Comparison of ENCODE assay signal across 32 cellular contexts in the genomic region with DNA sequence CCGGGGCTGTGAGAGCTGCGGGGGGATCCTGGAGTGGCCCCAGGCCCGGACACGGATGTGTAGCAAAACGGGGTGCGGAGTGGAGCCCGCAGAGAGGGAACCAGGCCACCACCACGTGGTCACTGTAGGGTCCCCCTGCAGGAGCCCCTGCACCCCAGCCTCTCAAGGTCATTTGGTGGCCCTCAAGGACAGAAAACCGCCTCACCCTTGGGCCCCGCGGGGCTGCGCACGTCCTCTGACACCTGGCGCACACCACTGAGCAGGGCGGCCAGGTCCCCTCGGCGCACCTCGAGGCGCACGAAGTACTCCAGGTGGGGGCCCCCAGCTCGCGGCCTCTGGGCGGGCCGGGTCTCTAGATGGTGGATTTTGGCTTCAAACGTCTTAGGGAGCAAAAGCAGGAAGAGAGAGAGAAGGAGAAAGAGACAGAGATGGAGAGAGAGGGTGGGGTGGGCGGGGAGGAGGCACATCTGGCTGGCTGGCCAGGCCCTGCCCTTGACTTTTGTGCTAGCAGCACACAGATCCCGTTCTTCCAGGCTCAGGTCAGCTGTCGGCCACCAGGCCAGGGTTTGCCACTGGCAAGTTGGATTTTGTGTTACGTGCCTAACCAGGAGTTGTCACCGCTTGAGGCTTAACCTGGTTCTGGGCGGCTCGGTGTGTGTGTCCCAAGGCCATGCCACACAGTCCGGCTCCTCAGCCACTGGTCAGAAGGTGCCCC. TPM values are rescaled to one million over a fixed set of nuclear protein-coding genes. Genes with fewer than 3 reads are reported as not detected.
"Had no signal": no experiment of that assay in that cellular context is flagged by ENCODE, and none has a peak within 500 bp of the region (broad histone marks: within the 10 kb centered on the region; RNA-seq: fewer than 3 reads in every experiment).

No MANE protein-coding gene starts in this region.

- DNase-seq: activated CD4-positive, alpha-beta memory T cell treated with anti-CD3 and anti-CD28 coated beads, Interleukin-2, amount 10 ng/mL, durations not matched to agents 7 days and 5 days; activated CD4-positive, alpha-beta T cell treated with anti-CD3 and anti-CD28 coated beads for 1 hour; activated CD4-positive, alpha-beta T cell treated with anti-CD3 and anti-CD28 coated beads, Interleukin-2, amount 10 ng/mL, durations not matched to agents 7 days and 5 days; activated CD8-positive, alpha-beta memory T cell treated with anti-CD3 and anti-CD28 coated beads, Interleukin-2, amount 50 U/mL, for 48 hours; activated naive CD8-positive, alpha-beta T cell treated with anti-CD3 and anti-CD28 coated beads, Interleukin-2, amount 50 U/mL, for 24 hours; activated T-cell treated with anti-CD3 and anti-CD28 coated beads, Interleukin-2, amount 50 U/mL, for 24 hours; caudate nucleus; effector CD4-positive, alpha-beta T cell; esophagus squamous epithelium; foreskin melanocyte; heart right ventricle; kidney glomerular epithelial cell; left lung; lower lobe of right lung; mesendoderm; natural killer cell; posterior cingulate gyrus; stimulated activated CD4-positive, alpha-beta T cell treated with anti-CD3 and anti-CD28 coated beads, Interleukin-12 subunit alpha, Interleukin-12 subunit beta, amount 100 ng/mL, for 4 hours; stimulated activated CD4-positive, alpha-beta T cell treated with anti-CD3 and anti-CD28 coated beads, Interleukin-4, amount 100 ng/mL, for 1 hour; stimulated activated naive CD8-positive, alpha-beta T cell treated with anti-CD3 and anti-CD28 coated beads, Interleukin-15, Interleukin-2, amounts not matched to agents 100 U/mL and 50 U/mL, for 24 hours; T-helper 17 cell; T1000 had no signal

- H3K9ac ChIP-seq: neural progenitor cell had no signal

- H3K27ac Mint-ChIP-seq: activated CD4-positive, alpha-beta memory T cell treated with anti-CD3 and anti-CD28 coated beads, Interleukin-2, amount 10 ng/mL, durations not matched to agents 7 days and 5 days; activated CD4-positive, alpha-beta T cell treated with anti-CD3 and anti-CD28 coated beads, Interleukin-2, amount 10 ng/mL, durations not matched to agents 7 days and 5 days; activated naive CD4-positive, alpha-beta T cell treated with anti-CD3 and anti-CD28 coated beads, Interleukin-2, amount 50 U/mL, for 24 hours; activated naive CD8-positive, alpha-beta T cell treated with anti-CD3 and anti-CD28 coated beads, Interleukin-2, amount 50 U/mL, for 24 hours; activated T-cell treated with anti-CD3 and anti-CD28 coated beads, Interleukin-2, amount 50 U/mL, for 24 hours; dendritic cell treated with granulocyte-macrophage colony-stimulating factor and Interleukin-4, amounts not matched to agents 40 ng/mL and 50 ng/mL, for 4 days; natural killer cell; neural progenitor cell; T-helper 17 cell; WTC11 had no signal

- H2AFZ ChIP-seq: neural progenitor cell had no signal

- H3K27ac ChIP-seq: heart right ventricle, left lung, lower lobe of right lung, neural progenitor cell, skin epidermis, upper lobe of left lung had no signal

- H3K36me3 Mint-ChIP-seq: activated naive CD4-positive, alpha-beta T cell treated with anti-CD3 and anti-CD28 coated beads, Interleukin-2, amount 50 U/mL, for 24 hours; natural killer cell; neural progenitor cell; WTC11 had no signal

- H3K27me3 Mint-ChIP-seq: activated CD4-positive, alpha-beta memory T cell treated with anti-CD3 and anti-CD28 coated beads, Interleukin-2, amount 10 ng/mL, durations not matched to agents 7 days and 5 days; activated CD4-positive, alpha-beta T cell treated with anti-CD3 and anti-CD28 coated beads, Interleukin-2, amount 10 ng/mL, durations not matched to agents 7 days and 5 days; activated naive CD8-positive, alpha-beta T cell treated with anti-CD3 and anti-CD28 coated beads, Interleukin-2, amount 50 U/mL, for 24 hours; T-helper 17 cell had no signal

- ATAC-seq: activated naive CD8-positive, alpha-beta T cell treated with anti-CD3 and anti-CD28 coated beads, Interleukin-2, amount 50 U/mL, for 24 hours; heart right ventricle; left lung; lower lobe of right lung; natural killer cell; sciatic nerve; stimulated activated naive CD8-positive, alpha-beta T cell treated with anti-CD3 and anti-CD28 coated beads, Interleukin-15, Interleukin-2, amounts not matched to agents 100 U/mL and 50 U/mL, for 24 hours; T-helper 17 cell; WTC11 had no signal

- H3K4me1 Mint-ChIP-seq: activated CD4-positive, alpha-beta memory T cell treated with anti-CD3 and anti-CD28 coated beads, Interleukin-2, amount 10 ng/mL, durations not matched to agents 7 days and 5 days; activated CD4-positive, alpha-beta T cell treated with anti-CD3 and anti-CD28 coated beads, Interleukin-2, amount 10 ng/mL, durations not matched to agents 7 days and 5 days; activated naive CD4-positive, alpha-beta T cell treated with anti-CD3 and anti-CD28 coated beads, Interleukin-2, amount 50 U/mL, for 24 hours; activated naive CD8-positive, alpha-beta T cell treated with anti-CD3 and anti-CD28 coated beads, Interleukin-2, amount 50 U/mL, for 24 hours; natural killer cell; WTC11 had no signal

- H3K9me3 Mint-ChIP-seq: activated CD4-positive, alpha-beta memory T cell treated with anti-CD3 and anti-CD28 coated beads, Interleukin-2, amount 10 ng/mL, durations not matched to agents 7 days and 5 days; activated CD4-positive, alpha-beta T cell treated with anti-CD3 and anti-CD28 coated beads, Interleukin-2, amount 10 ng/mL, durations not matched to agents 7 days and 5 days; activated naive CD4-positive, alpha-beta T cell treated with anti-CD3 and anti-CD28 coated beads, Interleukin-2, amount 50 U/mL, for 24 hours; activated naive CD8-positive, alpha-beta T cell treated with anti-CD3 and anti-CD28 coated beads, Interleukin-2, amount 50 U/mL, for 24 hours; activated T-cell treated with anti-CD3 and anti-CD28 coated beads, Interleukin-2, amount 50 U/mL, for 24 hours; dendritic cell treated with granulocyte-macrophage colony-stimulating factor and Interleukin-4, amounts not matched to agents 40 ng/mL and 50 ng/mL, for 4 days; natural killer cell; neural progenitor cell; WTC11 had no signal

- H3K4me3 Mint-ChIP-seq: activated CD4-positive, alpha-beta memory T cell treated with anti-CD3 and anti-CD28 coated beads, Interleukin-2, amount 10 ng/mL, durations not matched to agents 7 days and 5 days; activated CD4-positive, alpha-beta T cell treated with anti-CD3 and anti-CD28 coated beads, Interleukin-2, amount 10 ng/mL, durations not matched to agents 7 days and 5 days; activated naive CD4-positive, alpha-beta T cell treated with anti-CD3 and anti-CD28 coated beads, Interleukin-2, amount 50 U/mL, for 24 hours; activated naive CD8-positive, alpha-beta T cell treated with anti-CD3 and anti-CD28 coated beads, Interleukin-2, amount 50 U/mL, for 24 hours; activated T-cell treated with anti-CD3 and anti-CD28 coated beads, Interleukin-2, amount 50 U/mL, for 24 hours; dendritic cell treated with granulocyte-macrophage colony-stimulating factor and Interleukin-4, amounts not matched to agents 40 ng/mL and 50 ng/mL, for 4 days; natural killer cell; neural progenitor cell; T-helper 17 cell; WTC11 had no signal

- H3K36me3 ChIP-seq: esophagus squamous epithelium, heart right ventricle, left lung, lower lobe of right lung, neural progenitor cell, upper lobe of left lung had no signal

- H3K4me3 ChIP-seq: esophagus squamous epithelium, heart right ventricle, left lung, lower lobe of right lung, neural progenitor cell, skin epidermis, upper lobe of left lung had no signal

- H3K9me3 ChIP-seq: esophagus squamous epithelium, heart right ventricle, left lung, lower lobe of right lung, upper lobe of left lung had no signal

- H3K4me2 ChIP-seq: neural progenitor cell had no signal

RNA-seq across cellular contexts. Expression of gene TH, which starts 3.2 kb away (rescaled TPM):
- total RNA-seq: activated CD4-positive, alpha-beta memory T cell treated with anti-CD3 and anti-CD28 coated beads, Interleukin-2, amount 10 ng/mL, durations not matched to agents 7 days and 5 days; activated CD4-positive, alpha-beta T cell treated with anti-CD3 and anti-CD28 coated beads, Interleukin-2, amount 10 ng/mL, durations not matched to agents 7 days and 5 days; heart right ventricle; lower lobe of right lung; mononuclear cell; natural killer cell; omental fat pad; T-helper 17 cell; upper lobe of left lung; WTC11 had no signal

RNA-seq across cellular contexts. Expression of gene INS, which starts 7.4 kb away (rescaled TPM):
- total RNA-seq: activated CD4-positive, alpha-beta memory T cell treated with anti-CD3 and anti-CD28 coated beads, Interleukin-2, amount 10 ng/mL, durations not matched to agents 7 days and 5 days; activated CD4-positive, alpha-beta T cell treated with anti-CD3 and anti-CD28 coated beads, Interleukin-2, amount 10 ng/mL, durations not matched to agents 7 days and 5 days; esophagus squamous epithelium; glomerular endothelial cell; left lung; lower lobe of right lung; mononuclear cell; natural killer cell; omental fat pad; T-helper 17 cell; WTC11 had no signal

RNA-seq across cellular contexts. Expression of gene IGF2, which starts 29.3 kb away (rescaled TPM):
- total RNA-seq: mononuclear cell, natural killer cell had no signal
